In genomic region chr3:98717584-98717983, GRCh38 we compare ENCODE assay signal across 6 cellular contexts. TPM values are rescaled to one million over a fixed set of nuclear protein-coding genes. Genes with fewer than 3 reads are reported as not detected.
"Had no signal": no experiment of that assay in that cellular context is flagged by ENCODE, and none has a peak within 500 bp of the region (broad histone marks: within the 10 kb centered on the region; RNA-seq: fewer than 3 reads in every experiment).

No MANE protein-coding gene starts in this region.

- H3K36me3 Mint-ChIP-seq: IgD-negative memory B cell had no signal

- H3K4me3 ChIP-seq: K562 had no signal

- DNase-seq: IMR-90, KBM-7 had no signal

- H3K4me1 Mint-ChIP-seq: IgD-negative memory B cell had no signal

- H3K27ac ChIP-seq: HL-60 had no signal

- ATAC-seq: HepG2, K562 had no signal

- H3K4me3 Mint-ChIP-seq: IgD-negative memory B cell had no signal

RNA-seq across cellular contexts. Expression of gene ST3GAL6, which starts 45.6 kb away (rescaled TPM):
- total RNA-seq: K562 had no signal
